21 cellular contexts compared by ENCODE assay signal in genomic region chr19:58350001-58350801, GRCh38. TPM values are rescaled to one million over a fixed set of nuclear protein-coding genes. Genes with fewer than 3 reads are reported as not detected.
DNase-seq lines count a peak whose midpoint lies in the region; ATAC-seq, FAIRE-seq and TF ChIP-seq lines count a peak whose summit lies in the region.
"Had no signal": no experiment of that assay in that cellular context is flagged by ENCODE, and none has a peak within 500 bp of the region (broad histone marks: within the 10 kb centered on the region; RNA-seq: fewer than 3 reads in every experiment).

No MANE protein-coding gene starts in this region.

- H3K9ac ChIP-seq in K562 (ENCODE audit: insufficient read depth in 1 of 2, low read depth in 2 of 2, low read length in 2 of 2), result no peak overlapping the region

- POLR2A ChIA-PET in K562 (lab: Yijun Ruan, JAX), result interaction anchor here (3.6 kb wide), 1 partner anchor 12 kb away, joined by 20 read pairs; the partner anchor contains the start of gene ZNF497

- H4K20me1 ChIP-seq in K562 (replicated peaks; ENCODE audit: control insufficient read depth, insufficient read depth, low read length), result no peaks in the 10 kb centered on the region

- H3K27me3 ChIP-seq in K562 (ENCODE audit: control insufficient read depth in 2 of 2, insufficient read depth in 2 of 2, low read length in 2 of 2) (no peaks in the 10 kb centered on the region), spleen (replicated peaks in 1 of 7) (peaks cover 0 to 53% (median 2%) of the 10 kb centered on the region in 7 donors)
- H3K27me3 ChIP-seq: ovary had no signal

- intact Hi-C loops in K562 (cut with micrococcal nuclease), result no loop called here
- intact Hi-C loops in spleen (cut with DNase I; ENCODE audit: low total_unique reads), result no loop called here

- H3K27ac ChIP-seq in K562 (ENCODE audit: extremely low read depth, low read depth, low read length), result no peak overlapping the region
- H3K27ac ChIP-seq in spleen, result no peak overlapping the region
- H3K27ac ChIP-seq in caudate nucleus (ENCODE audit: low read depth, low read length), result no peak overlapping the region
- H3K27ac ChIP-seq: 22Rv1, gastroesophageal sphincter, ovary had no signal

- BruUV-seq in K562 (replicated peaks; lab: Mats Ljungman, UMichigan), result no TSS peak

- TF ChIP-seq RAD21 in K562 (CRISPR knock-in tag; conservative IDR thresholded peaks at IDR 0.05 in 1 of 2, IDR thresholded peaks at IDR 0.05 in 1 of 2), result no peak

- no peak for ATAC-seq in K562
- ATAC-seq: activated T-cell treated with anti-CD3 and anti-CD28 coated beads, Interleukin-2, amount 50 U/mL, for 72 hours; gastroesophageal sphincter had no signal

- TF ChIP-seq CTCF in K562 (IDR thresholded peaks at IDR 0.05 in 2 of 3, conservative IDR thresholded peaks at IDR 0.05 in 1 of 3; ENCODE audit: insufficient read depth in 2 of 3, low read depth in 1 of 3, low read length in 3 of 3), result no peak
- TF ChIP-seq CTCF in spleen (IDR thresholded peaks at IDR 0.05 in 8 of 11, conservative IDR thresholded peaks at IDR 0.05 in 3 of 11), result no peak

- WGBS in K562 (ENCODE audit: insufficient coverage, low coverage, missing lambda C conversion rate), result 91% methylated on average over 40 of the region's 83 CpGs
- WGBS in spleen, 5 donors, result 29 to 78% (median 54%) methylated on average over 44 to 83 of the region's 83 CpGs

- H2AFZ ChIP-seq in K562 (ENCODE audit: low read depth, low read length), result no peak overlapping the region

- DNase-seq in DMS53 (lab: John Stamatoyannopoulos, UW) (peak; percentile 58), DMS53 treated with DMSO at 0.1 percent for 48 hours (lab: John Stamatoyannopoulos, UW; ENCODE audit: unreplicated experiment) (no peak), K562 (ENCODE audit: extremely low read depth in 1 of 4, low spot score in 3 of 4) (no peak), kidney tubule cell (ENCODE audit: low spot score) (peak; percentile 12), spleen (no peak), caudate nucleus (lab: John Stamatoyannopoulos, UW) (no peak), T-helper 2 cell (no peak)
- no peak for DNase-seq in stimulated activated CD4-positive, alpha-beta T cell treated with anti-CD3 and anti-CD28 coated beads, Interleukin-4, amount 100 ng/mL, for 4 hours
- DNase-seq: activated CD4-positive, alpha-beta T cell treated with anti-CD3 and anti-CD28 coated beads for 48 hours; activated T-cell treated with anti-CD3 and anti-CD28 coated beads, Interleukin-2, amount 50 U/mL, for 72 hours; CD4-positive, CD25-positive, alpha-beta regulatory T cell; effector memory CD4-positive, alpha-beta T cell; GOT3; IMR-90; NCI-H1092; NK-92 treated with Interleukin-12 subunit alpha and Interleukin-12 subunit beta, amount 100 ng/mL, for 24 hours; SHP77; stimulated activated CD4-positive, alpha-beta T cell treated with anti-CD3 and anti-CD28 coated beads, Interleukin-12 subunit alpha, Interleukin-12 subunit beta, amount 100 ng/mL, for 4 hours had no signal

- H3K36me3 ChIP-seq in K562 (ENCODE audit: control insufficient read depth, insufficient read depth, low read length) (no peaks in the 10 kb centered on the region), spleen (peaks cover 0 to 24% (median 3%) of the 10 kb centered on the region in 6 donors)
- H3K36me3 ChIP-seq: ovary had no signal

- no peaks in the 10 kb centered on the region for H3K9me1 ChIP-seq in K562 (ENCODE audit: control insufficient read depth, insufficient read depth, low read length)

- no peak for TF ChIP-seq EP300 in K562 (IDR thresholded peaks at IDR 0.05; ENCODE audit: low read length)

- TF ChIP-seq POLR2A in K562 (conservative IDR thresholded peaks at IDR 0.05) (no peak), spleen (IDR thresholded peaks at IDR 0.05) (no peak)

- no peaks in the 10 kb centered on the region for H3K9me3 ChIP-seq in K562 (replicated peaks; ENCODE audit: control insufficient read depth, insufficient read depth, low read depth, low read length)
- no peaks in the 10 kb centered on the region for H3K9me3 ChIP-seq in spleen
- H3K9me3 ChIP-seq: gastroesophageal sphincter, ovary had no signal

- in situ Hi-C loops in K562 (cut with MboI), result no loop called here

- CTCF ChIA-PET in K562 (lab: Yijun Ruan, JAX; ENCODE audit: low intra/inter-chr PET ratio), result interaction anchor here (0.6 kb wide), 1 partner anchor 10 kb away, joined by 3 read pairs; no protein-coding TSS in a partner anchor

- peaks cover 5 to 25% of the 10 kb centered on the region in 2 experiments; a peak in 4 of 5 replicates for H3K4me1 ChIP-seq in K562 (replicated peaks in 1 of 2; ENCODE audit: control insufficient read depth in 2 of 2, insufficient read depth in 2 of 2, low read length in 2 of 2)
- H3K4me1 ChIP-seq in spleen, result peaks cover 0 to 54% (median 32%) of the 10 kb centered on the region in 6 donors

- H3K4me3 ChIP-seq in K562 (no peak overlapping the region), spleen (peak overlapping the region in 5 of 8 donors; percentile 3 to 43 (median 15))
- H3K4me3 ChIP-seq: ovary had no signal

- no peak for FAIRE-seq in K562 (lab: Jason Lieb, UNC)

- no peak overlapping the region for H3K4me2 ChIP-seq in K562 (ENCODE audit: insufficient read depth, low read length)

- no peaks in the 10 kb centered on the region for H3K79me2 ChIP-seq in K562 (ENCODE audit: control insufficient read depth, insufficient read depth, low read length)

RNA-seq across cellular contexts. Expression of gene A1BG, which starts 3.1 kb away (rescaled TPM):
- 2.7 and 6.5 TPM in 2 replicates for total RNA-seq in K562 (2011; cell fraction: chromatin; rRNA removed; ENCODE audit: low replicate concordance)
- 3.0 and 4.8 TPM in 2 replicates for total RNA-seq in K562 (2011; cell fraction: nucleolus; rRNA removed)
- total RNA-seq in K562 (2011; cell fraction: nucleoplasm; rRNA removed), result 4.9 and 5.3 TPM in 2 replicates
- total RNA-seq in K562 (2014; rRNA removed), result 19.8 and 24.6 TPM in 2 replicates
- total RNA-seq in K562 (2014; rRNA removed; fragmentation: Illumina TruSeq; extraction: Trizol), result 0.76 and 0.96 TPM in 2 replicates
- total RNA-seq in K562 (2015; rRNA removed; fragmentation: Illumina TruSeq; extraction: Trizol), result 3.1 and 3.6 TPM in 2 replicates
- 11.8 and 12.1 TPM in 2 replicates for total RNA-seq in K562 (2021)
- 2.6 and 5.7 TPM in 2 replicates for polyA plus RNA-seq in K562 (2011; rRNA removed)
- polyA plus RNA-seq in K562 (2011; cell fraction: cytosol; rRNA removed), result 14.5 and 55.0 TPM in 2 replicates
- polyA plus RNA-seq in K562 (2011; cell fraction: nucleus; rRNA removed), result 4.9 and 5.4 TPM in 2 replicates
- 12.0 and 15.2 TPM in 2 replicates for polyA plus RNA-seq in K562 (2012)
- polyA plus RNA-seq in K562 (2014; fragmentation: Illumina TruSeq; extraction: Trizol), result 0.10 and 1.5 TPM in 2 replicates
- 1 to 10 TPM; 1.2 to 2.4 TPM for polyA plus RNA-seq in K562 (2014; fragmentation: Nextera tagmentation; extraction: Ambion mirVana)
- 14.0 and 15.9 TPM in 2 replicates for polyA plus RNA-seq in K562 (2014; rRNA removed)
- polyA minus RNA-seq in K562 (2011; rRNA and poly(A)+ RNA removed), result 0.51 and 0.56 TPM in 2 replicates
- polyA minus RNA-seq in K562 (2011; cell fraction: cytosol; rRNA and poly(A)+ RNA removed), result 0.48 and 3.5 TPM in 2 replicates
- polyA minus RNA-seq in K562 (2011; cell fraction: nucleus; rRNA and poly(A)+ RNA removed), result 1.3 and 1.6 TPM in 2 replicates
- total RNA-seq in spleen, result 10 to 100 TPM; 10.8 to 49.9 (median 14.2) TPM
- polyA plus RNA-seq in spleen, result 10 to 100 TPM; 39.4 to 76.5 (median 73.8) TPM

RNA-seq across cellular contexts. Expression of gene ZNF497, which starts 12.3 kb away (rescaled TPM):
- 4.1 and 7.1 TPM in 2 replicates for total RNA-seq in K562 (2011; cell fraction: chromatin; rRNA removed; ENCODE audit: low replicate concordance)
- 3.7 and 6.0 TPM in 2 replicates for total RNA-seq in K562 (2011; cell fraction: nucleolus; rRNA removed)
- total RNA-seq in K562 (2011; cell fraction: nucleoplasm; rRNA removed), result 1.8 and 2.1 TPM in 2 replicates
- 0.45 and 0.98 TPM in 2 replicates for total RNA-seq in K562 (2014; rRNA removed)
- total RNA-seq in K562 (2014; rRNA removed; fragmentation: Illumina TruSeq; extraction: Trizol), result 0.22 and 0.29 TPM in 2 replicates
- 0.43 and 0.57 TPM in 2 replicates for total RNA-seq in K562 (2015; rRNA removed; fragmentation: Illumina TruSeq; extraction: Trizol)
- 0.89 and 0.96 TPM in 2 replicates for total RNA-seq in K562 (2021)
- 0.96 and 0.98 TPM in 2 replicates for polyA plus RNA-seq in K562 (2011; rRNA removed)
- 0.81 and 2.7 TPM in 2 replicates for polyA plus RNA-seq in K562 (2011; cell fraction: cytosol; rRNA removed)
- 3.2 and 8.8 TPM in 2 replicates for polyA plus RNA-seq in K562 (2011; cell fraction: nucleus; rRNA removed)
- polyA plus RNA-seq in K562 (2012), result 1.0 and 2.0 TPM in 2 replicates
- polyA plus RNA-seq in K562 (2014; fragmentation: Illumina TruSeq; extraction: Trizol), result 0.24 and 0.36 TPM in 2 replicates
- polyA plus RNA-seq in K562 (2014; fragmentation: Nextera tagmentation; extraction: Ambion mirVana), result under 1 TPM in 1 of 2 experiments, not detected in 1; 0.06 TPM
- polyA plus RNA-seq in K562 (2014; rRNA removed), result 0.56 and 0.63 TPM in 2 replicates
- polyA minus RNA-seq in K562 (2011; rRNA and poly(A)+ RNA removed), result 0.74 and 0.93 TPM in 2 replicates
- 0.57 and 0.82 TPM in 2 replicates for polyA minus RNA-seq in K562 (2011; cell fraction: cytosol; rRNA and poly(A)+ RNA removed)
- 1.5 and 2.1 TPM in 2 replicates for polyA minus RNA-seq in K562 (2011; cell fraction: nucleus; rRNA and poly(A)+ RNA removed)
- 1 to 10 TPM in 5 of 7 donors, under 1 TPM in 2; 0.44 to 3.0 (median 1.3) TPM for total RNA-seq in spleen
- under 1 TPM; 0.59 to 0.74 (median 0.61) TPM for polyA plus RNA-seq in spleen

RNA-seq across cellular contexts. Expression of gene ZSCAN22, which starts 23.4 kb away (rescaled TPM):
- 8.8 and 18.4 TPM in 2 replicates for total RNA-seq in K562 (2011; cell fraction: chromatin; rRNA removed; ENCODE audit: low replicate concordance)
- 11.1 and 14.3 TPM in 2 replicates for total RNA-seq in K562 (2011; cell fraction: nucleolus; rRNA removed)
- 13.6 and 15.6 TPM in 2 replicates for total RNA-seq in K562 (2011; cell fraction: nucleoplasm; rRNA removed)
- total RNA-seq in K562 (2014; rRNA removed) (2.6 and 3.0 TPM in 2 replicates), K562 (2014; rRNA removed; fragmentation: Illumina TruSeq; extraction: Trizol) (3.0 and 3.1 TPM in 2 replicates), K562 (2015; rRNA removed; fragmentation: Illumina TruSeq; extraction: Trizol) (4.0 and 4.1 TPM in 2 replicates), K562 (2021) (5.3 and 5.4 TPM in 2 replicates), spleen (1 to 10 TPM; 2.7 to 3.9 (median 3.0) TPM)
- polyA plus RNA-seq in K562 (2011; rRNA removed) (4.8 and 5.7 TPM in 2 replicates), K562 (2014; fragmentation: Illumina TruSeq; extraction: Trizol) (3.0 and 3.2 TPM in 2 replicates), K562 (2014; fragmentation: Nextera tagmentation; extraction: Ambion mirVana) (1 to 10 TPM in 1 of 2 experiments, under 1 TPM in 1; 0.98 to 1.9 TPM), K562 (2014; rRNA removed) (2.5 and 2.7 TPM in 2 replicates), spleen (under 1 TPM; 0.48 to 0.86 (median 0.55) TPM)
- polyA plus RNA-seq in K562 (2011; cell fraction: cytosol; rRNA removed), result 6.2 TPM in 2 replicates
- 5.1 and 5.3 TPM in 2 replicates for polyA plus RNA-seq in K562 (2011; cell fraction: nucleus; rRNA removed)
- polyA plus RNA-seq in K562 (2012), result 1.8 and 2.5 TPM in 2 replicates
- 8.5 and 10.1 TPM in 2 replicates for polyA minus RNA-seq in K562 (2011; rRNA and poly(A)+ RNA removed)
- polyA minus RNA-seq in K562 (2011; cell fraction: cytosol; rRNA and poly(A)+ RNA removed), result 3.3 and 4.2 TPM in 2 replicates
- polyA minus RNA-seq in K562 (2011; cell fraction: nucleus; rRNA and poly(A)+ RNA removed), result 4.4 and 6.1 TPM in 2 replicates

RNA-seq across cellular contexts. Expression of gene ZNF837, which starts 30.6 kb away (rescaled TPM):
- total RNA-seq in K562 (2011; cell fraction: chromatin; rRNA removed; ENCODE audit: low replicate concordance), result 1.00 TPM in 1 of 2 replicates, not detected in the other
- 0.83 and 1.1 TPM in 2 replicates for total RNA-seq in K562 (2011; cell fraction: nucleolus; rRNA removed)
- 0.31 and 0.37 TPM in 2 replicates for total RNA-seq in K562 (2011; cell fraction: nucleoplasm; rRNA removed)
- total RNA-seq in K562 (2014; rRNA removed) (1.8 and 2.1 TPM in 2 replicates), K562 (2014; rRNA removed; fragmentation: Illumina TruSeq; extraction: Trizol) (not detected in 2 replicates), K562 (2015; rRNA removed; fragmentation: Illumina TruSeq; extraction: Trizol) (0.11 TPM in 2 replicates), K562 (2021) (0.54 and 1.2 TPM in 2 replicates), spleen (1 to 10 TPM; 2.2 to 6.1 (median 3.2) TPM)
- polyA plus RNA-seq in K562 (2011; rRNA removed) (0.21 and 0.28 TPM in 2 replicates), K562 (2014; fragmentation: Illumina TruSeq; extraction: Trizol) (0.10 TPM in 1 of 2 replicates, not detected in the other), K562 (2014; fragmentation: Nextera tagmentation; extraction: Ambion mirVana) (not detected), K562 (2014; rRNA removed) (0.57 and 0.73 TPM in 2 replicates), spleen (1 to 10 TPM; 3.2 to 4.4 (median 3.2) TPM)
- polyA plus RNA-seq in K562 (2011; cell fraction: cytosol; rRNA removed), result 0.55 and 3.2 TPM in 2 replicates
- 0.62 and 1.3 TPM in 2 replicates for polyA plus RNA-seq in K562 (2011; cell fraction: nucleus; rRNA removed)
- polyA plus RNA-seq in K562 (2012), result 0.43 and 1.1 TPM in 2 replicates
- not detected in 2 replicates for polyA minus RNA-seq in K562 (2011; rRNA and poly(A)+ RNA removed)
- 0.67 and 1.1 TPM in 2 replicates for polyA minus RNA-seq in K562 (2011; cell fraction: cytosol; rRNA and poly(A)+ RNA removed)
- 0.44 and 0.54 TPM in 2 replicates for polyA minus RNA-seq in K562 (2011; cell fraction: nucleus; rRNA and poly(A)+ RNA removed)

RNA-seq across cellular contexts. Expression of gene RPS5, which starts 36.9 kb away (rescaled TPM):
- 345 and 934 TPM in 2 replicates for total RNA-seq in K562 (2011; cell fraction: chromatin; rRNA removed; ENCODE audit: low replicate concordance)
- 1,499 and 1,711 TPM in 2 replicates for total RNA-seq in K562 (2011; cell fraction: nucleolus; rRNA removed)
- 1,436 and 2,256 TPM in 2 replicates for total RNA-seq in K562 (2011; cell fraction: nucleoplasm; rRNA removed)
- total RNA-seq in K562 (2014; rRNA removed) (3,570 and 3,842 TPM in 2 replicates), K562 (2014; rRNA removed; fragmentation: Illumina TruSeq; extraction: Trizol) (800 and 1,228 TPM in 2 replicates), K562 (2015; rRNA removed; fragmentation: Illumina TruSeq; extraction: Trizol) (1,556 and 1,583 TPM in 2 replicates), K562 (2021) (2,248 and 2,336 TPM in 2 replicates), spleen (1,000 to 10,000 TPM in 4 of 7 donors, 100 to 1,000 TPM in 3; 712 to 1,400 (median 1,083) TPM)
- polyA plus RNA-seq in K562 (2011; rRNA removed) (3,238 and 3,879 TPM in 2 replicates), K562 (2014; fragmentation: Illumina TruSeq; extraction: Trizol) (1,865 and 2,679 TPM in 2 replicates), K562 (2014; fragmentation: Nextera tagmentation; extraction: Ambion mirVana) (1,000 to 10,000 TPM; 2,484 to 2,751 TPM), K562 (2014; rRNA removed) (3,494 and 3,885 TPM in 2 replicates), spleen (1,000 to 10,000 TPM; 1,850 to 2,466 (median 2,373) TPM)
- 6,312 and 9,379 TPM in 2 replicates for polyA plus RNA-seq in K562 (2011; cell fraction: cytosol; rRNA removed)
- 1,727 and 2,219 TPM in 2 replicates for polyA plus RNA-seq in K562 (2011; cell fraction: nucleus; rRNA removed)
- 2,682 and 3,255 TPM in 2 replicates for polyA plus RNA-seq in K562 (2012)
- 2,086 and 2,630 TPM in 2 replicates for polyA minus RNA-seq in K562 (2011; rRNA and poly(A)+ RNA removed)
- 1,081 and 1,118 TPM in 2 replicates for polyA minus RNA-seq in K562 (2011; cell fraction: cytosol; rRNA and poly(A)+ RNA removed)
- 377 and 605 TPM in 2 replicates for polyA minus RNA-seq in K562 (2011; cell fraction: nucleus; rRNA and poly(A)+ RNA removed)

Comparison
In these comparisons a context has a peak if more than half of its experiments do, and no peak if none do; other contexts are left out.
1. DNase-seq: peak in DMS53 (single experiment) and kidney tubule cell (single experiment); none in DMS53 treated with DMSO at 0.1 percent for 48 hours (single experiment), K562 (0 of 4), spleen (single experiment), stimulated activated CD4-positive, alpha-beta T cell treated with anti-CD3 and anti-CD28 coated beads, Interleukin-4, amount 100 ng/mL, for 4 hours (0 of 2), caudate nucleus (0 of 61) and T-helper 2 cell (0 of 5).